In genomic region chr16:57570301-57571070, GRCh38 we compare ENCODE assay signal across 23 cellular contexts. TPM values are rescaled to one million over a fixed set of nuclear protein-coding genes. Genes with fewer than 3 reads are reported as not detected.
A peak's percentile ranks its signal among the peaks of the same experiment; 100 is the strongest.
DNase-seq lines count a peak whose midpoint lies in the region; ATAC-seq and TF ChIP-seq lines count a peak whose summit lies in the region.
"Had no signal": no experiment of that assay in that cellular context is flagged by ENCODE, and none has a peak within 500 bp of the region (broad histone marks: within the 10 kb centered on the region; RNA-seq: fewer than 3 reads in every experiment).

No MANE protein-coding gene starts in this region.

- H3K27me3 Mint-ChIP-seq in activated T-cell treated with anti-CD3 and anti-CD28 coated beads, Interleukin-2, amount 50 U/mL, for 72 hours (ENCODE audit: low read depth): peaks cover 6% of the 10 kb centered on the region
- no peaks in the 10 kb centered on the region for H3K27me3 Mint-ChIP-seq in activated T-cell treated with anti-CD3 and anti-CD28 coated beads, Interleukin-2, amount 50 U/mL, for 24 hours
- H3K27me3 Mint-ChIP-seq in stimulated activated naive CD8-positive, alpha-beta T cell treated with anti-CD3 and anti-CD28 coated beads, Interleukin-15, amount 100 ng/mL, for 72 hours: no peaks in the 10 kb centered on the region
- H3K27me3 Mint-ChIP-seq: CD4-positive, CD25-positive, alpha-beta regulatory T cell had no signal

- TF ChIP-seq CTCF in omental fat pad (IDR thresholded peaks at IDR 0.05): no peak

- H3K36me3 Mint-ChIP-seq in activated T-cell treated with anti-CD3 and anti-CD28 coated beads, Interleukin-2, amount 50 U/mL, for 72 hours (ENCODE audit: insufficient read depth in 2 of 2): peaks cover 15% of the 10 kb centered on the region in 2 donors
- peaks cover 6% of the 10 kb centered on the region for H3K36me3 Mint-ChIP-seq in activated T-cell treated with anti-CD3 and anti-CD28 coated beads, Interleukin-2, amount 50 U/mL, for 24 hours (ENCODE audit: low read depth)

- peak overlapping the region; percentile 11 for H3K27ac Mint-ChIP-seq in activated T-cell treated with anti-CD3 and anti-CD28 coated beads, Interleukin-2, amount 50 U/mL, for 72 hours
- H3K27ac Mint-ChIP-seq in activated T-cell treated with anti-CD3 and anti-CD28 coated beads, Interleukin-2, amount 50 U/mL, for 24 hours: no peak overlapping the region
- peak overlapping the region in 1 of 2 donors; percentile 50 for H3K27ac Mint-ChIP-seq in stimulated activated naive CD8-positive, alpha-beta T cell treated with anti-CD3 and anti-CD28 coated beads, Interleukin-15, amount 100 ng/mL, for 72 hours
- H3K27ac Mint-ChIP-seq: CD4-positive, CD25-positive, alpha-beta regulatory T cell had no signal

- DNase-seq in activated T-cell treated with anti-CD3 and anti-CD28 coated beads, Interleukin-2, amount 50 U/mL, for 72 hours: no peak
- DNase-seq in activated T-cell treated with anti-CD3 and anti-CD28 coated beads, Interleukin-2, amount 50 U/mL, for 24 hours: no peak
- DNase-seq in islet precursor cell (peak; percentile 44), omental fat pad (ENCODE audit: low spot score) (peak; percentile 6), SK-N-DZ (ENCODE audit: low spot score) (no peak), T-helper 1 cell (no peak)
- no peak for DNase-seq in stimulated activated naive CD8-positive, alpha-beta T cell treated with anti-CD3 and anti-CD28 coated beads, Interleukin-15, amount 100 ng/mL, for 72 hours
- DNase-seq: CD4-positive, CD25-positive, alpha-beta regulatory T cell; DMS153; DND-41; KG1; MG63; NCI-H1105 treated with DMSO at 0.1 percent for 48 hours; NCI-H146; NCI-H2029; NCI-H446; NCI-H526; NCI-H82; PC-9; RPMI8226; SHP77 had no signal

- H3K4me1 Mint-ChIP-seq in activated T-cell treated with anti-CD3 and anti-CD28 coated beads, Interleukin-2, amount 50 U/mL, for 72 hours (ENCODE audit: low read depth): peaks cover 15% of the 10 kb centered on the region
- peaks cover 17% of the 10 kb centered on the region for H3K4me1 Mint-ChIP-seq in activated T-cell treated with anti-CD3 and anti-CD28 coated beads, Interleukin-2, amount 50 U/mL, for 24 hours (ENCODE audit: low read depth)
- H3K4me1 Mint-ChIP-seq in stimulated activated naive CD8-positive, alpha-beta T cell treated with anti-CD3 and anti-CD28 coated beads, Interleukin-15, amount 100 ng/mL, for 72 hours: peaks cover 30% of the 10 kb centered on the region
- H3K4me1 Mint-ChIP-seq: CD4-positive, CD25-positive, alpha-beta regulatory T cell had no signal

- peaks cover 6 to 12% of the 10 kb centered on the region in 2 donors for H3K9me3 Mint-ChIP-seq in activated T-cell treated with anti-CD3 and anti-CD28 coated beads, Interleukin-2, amount 50 U/mL, for 72 hours
- H3K9me3 Mint-ChIP-seq in activated T-cell treated with anti-CD3 and anti-CD28 coated beads, Interleukin-2, amount 50 U/mL, for 24 hours: peaks cover 3% of the 10 kb centered on the region
- H3K9me3 Mint-ChIP-seq in stimulated activated naive CD8-positive, alpha-beta T cell treated with anti-CD3 and anti-CD28 coated beads, Interleukin-15, amount 100 ng/mL, for 72 hours: peaks cover 22% of the 10 kb centered on the region in 2 donors
- H3K9me3 Mint-ChIP-seq: CD4-positive, CD25-positive, alpha-beta regulatory T cell had no signal

- no peak for ATAC-seq in activated T-cell treated with anti-CD3 and anti-CD28 coated beads, Interleukin-2, amount 50 U/mL, for 72 hours (replicated peaks in 1 of 2)
- ATAC-seq in omental fat pad (ENCODE audit: low FRiP score): no peak
- ATAC-seq in stimulated activated naive CD8-positive, alpha-beta T cell treated with anti-CD3 and anti-CD28 coated beads, Interleukin-15, amount 100 ng/mL, for 72 hours: no peak

- no peak overlapping the region for H3K4me3 Mint-ChIP-seq in activated T-cell treated with anti-CD3 and anti-CD28 coated beads, Interleukin-2, amount 50 U/mL, for 72 hours
- H3K4me3 Mint-ChIP-seq in activated T-cell treated with anti-CD3 and anti-CD28 coated beads, Interleukin-2, amount 50 U/mL, for 24 hours: no peak overlapping the region
- no peak overlapping the region for H3K4me3 Mint-ChIP-seq in stimulated activated naive CD8-positive, alpha-beta T cell treated with anti-CD3 and anti-CD28 coated beads, Interleukin-15, amount 100 ng/mL, for 72 hours
- H3K4me3 Mint-ChIP-seq: CD4-positive, CD25-positive, alpha-beta regulatory T cell had no signal

RNA-seq across cellular contexts. Expression of gene ADGRG5, which starts 28.0 kb away (rescaled TPM):
- total RNA-seq in activated T-cell treated with anti-CD3 and anti-CD28 coated beads, Interleukin-2, amount 50 U/mL, for 72 hours: 1 to 10 TPM; 3.9 to 9.3 TPM
- under 1 TPM in 2 of 4 donors, not detected in 2; 0.31 to 0.37 TPM for total RNA-seq in omental fat pad
- polyA plus RNA-seq in SK-N-DZ (2014; cell fraction: cytosol; rRNA removed): 2.9 and 6.8 TPM in 2 replicates
- polyA plus RNA-seq in SK-N-DZ (2014; cell fraction: nucleus; rRNA removed): 1.8 and 2.2 TPM in 2 replicates
- total RNA-seq: A172, PC-9, SK-MEL-5 had no signal

RNA-seq across cellular contexts. Expression of gene CCDC102A, which starts 34.1 kb away (rescaled TPM):
- 10 to 100 TPM in 1 of 2 donors, 1 to 10 TPM in 1; 8.1 to 14.6 TPM for total RNA-seq in activated T-cell treated with anti-CD3 and anti-CD28 coated beads, Interleukin-2, amount 50 U/mL, for 72 hours
- 1 to 10 TPM; 3.5 to 9.8 (median 7.8) TPM for total RNA-seq in omental fat pad
- polyA plus RNA-seq in SK-N-DZ (2014; cell fraction: cytosol; rRNA removed): 5.1 and 8.5 TPM in 2 replicates
- polyA plus RNA-seq in SK-N-DZ (2014; cell fraction: nucleus; rRNA removed): 6.4 and 7.8 TPM in 2 replicates

RNA-seq across cellular contexts. Expression of gene ADGRG1, which starts 57.9 kb away (rescaled TPM):
- total RNA-seq in activated T-cell treated with anti-CD3 and anti-CD28 coated beads, Interleukin-2, amount 50 U/mL, for 72 hours: 10 to 100 TPM in 1 of 2 donors, 1 to 10 TPM in 1; 9.0 to 21.3 TPM
- total RNA-seq in omental fat pad: 10 to 100 TPM; 15.3 to 99.1 (median 70.5) TPM
- 12.8 and 24.1 TPM in 2 replicates for polyA plus RNA-seq in SK-N-DZ (2014; cell fraction: cytosol; rRNA removed)
- 9.8 and 13.5 TPM in 2 replicates for polyA plus RNA-seq in SK-N-DZ (2014; cell fraction: nucleus; rRNA removed)

Comparison
In these comparisons a context has a peak if more than half of its experiments do, and no peak if none do; other contexts are left out.
1. DNase-seq: peak in islet precursor cell (single experiment) and omental fat pad (single experiment); none in activated T-cell treated with anti-CD3 and anti-CD28 coated beads, Interleukin-2, amount 50 U/mL, for 72 hours (0 of 2), activated T-cell treated with anti-CD3 and anti-CD28 coated beads, Interleukin-2, amount 50 U/mL, for 24 hours (single experiment), SK-N-DZ (single experiment), T-helper 1 cell (0 of 5) and stimulated activated naive CD8-positive, alpha-beta T cell treated with anti-CD3 and anti-CD28 coated beads, Interleukin-15, amount 100 ng/mL, for 72 hours (0 of 2).